8 cellular contexts compared by ENCODE assay signal in the genomic region with DNA sequence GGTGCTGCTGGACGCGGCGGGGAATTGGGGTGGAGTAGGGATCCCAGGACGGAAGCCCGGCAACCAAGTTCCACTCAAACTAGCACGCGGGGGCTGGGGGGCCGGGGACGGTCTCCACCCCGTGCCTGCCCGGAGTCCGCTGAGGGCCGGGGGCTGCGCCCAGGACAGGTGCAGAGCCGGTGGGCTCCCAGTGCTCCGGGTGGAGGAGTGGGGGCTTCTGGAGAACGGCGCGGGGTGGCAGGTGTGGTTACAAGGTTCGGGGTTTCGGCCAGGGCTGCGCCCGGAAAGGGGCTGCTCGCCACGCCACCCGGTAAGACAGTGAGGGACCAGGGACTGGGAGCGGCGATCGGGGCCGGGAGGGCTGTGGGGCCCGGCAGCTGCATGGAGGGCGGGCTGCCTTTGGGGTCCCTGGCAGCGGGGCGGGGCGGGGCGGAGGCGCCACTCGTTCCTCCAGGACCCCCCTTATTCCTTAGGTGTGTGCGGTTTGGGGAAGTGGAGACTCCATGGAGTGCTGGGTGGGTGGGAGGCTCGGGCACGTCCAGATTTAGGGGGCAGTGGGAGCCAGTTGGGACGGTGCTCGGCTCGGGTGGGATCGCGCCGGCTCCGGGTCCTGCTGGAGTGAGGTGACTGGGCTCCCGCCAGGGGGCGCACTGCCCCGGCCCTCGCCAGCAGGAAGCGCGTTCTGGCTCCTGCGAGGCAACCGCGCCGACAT. TPM values are rescaled to one million over a fixed set of nuclear protein-coding genes. Genes with fewer than 3 reads are reported as not detected.
DNase-seq lines count a peak whose midpoint lies in the region; ATAC-seq and TF ChIP-seq lines count a peak whose summit lies in the region.

No MANE protein-coding gene starts in this region.

- H3K9me3 ChIP-seq in endodermal cell (ENCODE audit: control insufficient read depth, low read length) = no peaks in the 10 kb centered on the region

- H3K9me3 Mint-ChIP-seq in endodermal cell = peaks cover 6% of the 10 kb centered on the region

- WGBS in endodermal cell (ENCODE audit: insufficient coverage in 1 of 2, insufficient read length in 1 of 2), 2 experiments = 0% methylated on average over 58 of the region's 58 CpGs; no CpG with 5 or more reads in 1 of the 2 experiments

- peak overlapping the region; percentile 70 for H3K4me3 Mint-ChIP-seq in endodermal cell

- no peaks in the 10 kb centered on the region for H3K4me1 ChIP-seq in endodermal cell (ENCODE audit: control insufficient read depth, insufficient read depth, low read length)

- peak; percentile 58 for ATAC-seq in HG03045 (IDR thresholded peaks at IDR 0.05; ENCODE audit: unreplicated experiment)

- peak; percentile 99 for TF ChIP-seq CTCF in endodermal cell (conservative IDR thresholded peaks at IDR 0.05)

- H3K27me3 ChIP-seq in endodermal cell (ENCODE audit: control insufficient read depth, insufficient read depth, low read length, poor library complexity, severe bottlenecking) = no peaks in the 10 kb centered on the region

- no peak overlapping the region for H3K27ac Mint-ChIP-seq in endodermal cell

- H3K36me3 ChIP-seq in endodermal cell (ENCODE audit: control insufficient read depth, insufficient read depth, low read length) = no peaks in the 10 kb centered on the region

- peaks cover 53% of the 10 kb centered on the region for H3K27me3 Mint-ChIP-seq in endodermal cell (ENCODE audit: insufficient read depth)

- H3K4me3 ChIP-seq in endodermal cell (ENCODE audit: low read length) = peak overlapping the region; percentile 80

- H3K36me3 Mint-ChIP-seq in endodermal cell (ENCODE audit: low read depth) = peaks cover 3% of the 10 kb centered on the region

- peaks cover 29% of the 10 kb centered on the region for H3K4me1 Mint-ChIP-seq in endodermal cell

- H3K9ac ChIP-seq in endodermal cell (ENCODE audit: extremely low read depth, low read length, poor library complexity, severe bottlenecking) = peak overlapping the region; percentile 30

- peak overlapping the region; percentile 77 for H3K27ac ChIP-seq in endodermal cell (ENCODE audit: low read depth, low read length)

- DNase-seq in NCI-H1436 (lab: John Stamatoyannopoulos, UW) (peak; percentile 62), NCI-H1436 treated with DMSO at 0.1 percent for 48 hours (lab: John Stamatoyannopoulos, UW) (no peak), NCI-H748 treated with DMSO at 0.1 percent for 48 hours (lab: John Stamatoyannopoulos, UW) (peak; percentile 37), endodermal cell (peak; percentile 93), midbrain (lab: John Stamatoyannopoulos, UW) (peak; percentile 76)
- DNase-seq in activated CD8-positive, alpha-beta memory T cell treated with anti-CD3 and anti-CD28 coated beads, Interleukin-2, amount 50 U/mL, for 1 hour (ENCODE audit: extremely low read depth) = peak; percentile 13
- peak; percentile 59 for DNase-seq in stimulated activated CD8-positive, alpha-beta memory T cell treated with anti-CD3 and anti-CD28 coated beads, Interleukin-15, amount 100 ng/mL, for 24 hours (ENCODE audit: low read depth)

RNA-seq across cellular contexts. Expression of a gene that starts 0.8 kb away (rescaled TPM):
- total RNA-seq in endodermal cell = 10 to 100 TPM; 28.0 to 28.7 TPM
- 96.1 TPM for polyA plus RNA-seq in endodermal cell (2013, experiment 1 of 2)
- 74.6 TPM for polyA plus RNA-seq in endodermal cell (2013, experiment 2 of 2)
